16 cellular contexts compared by ENCODE assay signal in the genomic region with DNA sequence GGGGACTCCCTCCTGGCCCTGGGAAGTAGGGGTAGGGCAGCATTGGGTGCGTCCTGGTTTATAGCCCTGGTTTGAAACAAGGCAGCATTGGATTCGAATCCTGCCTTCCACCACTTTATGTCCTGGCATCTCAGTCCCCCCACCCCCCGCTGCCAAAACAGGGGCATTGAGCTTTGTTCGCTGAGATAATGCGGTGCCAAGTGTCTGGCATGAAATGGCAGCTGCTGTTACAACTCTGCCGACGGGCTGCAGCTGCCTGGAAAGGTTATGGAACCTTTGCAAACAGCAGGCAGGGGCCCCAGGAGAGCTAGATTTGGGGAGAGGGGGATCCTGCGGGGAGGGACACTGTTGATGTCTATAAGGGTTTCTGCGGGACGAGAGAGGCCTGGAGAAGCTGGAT. TPM values are rescaled to one million over a fixed set of nuclear protein-coding genes. Genes with fewer than 3 reads are reported as not detected.
A peak's percentile ranks its signal among the peaks of the same experiment; 100 is the strongest.
DNase-seq lines count a peak whose midpoint lies in the region; ATAC-seq and TF ChIP-seq lines count a peak whose summit lies in the region.
"Had no signal": no experiment of that assay in that cellular context is flagged by ENCODE, and none has a peak within 500 bp of the region (broad histone marks: within the 10 kb centered on the region; RNA-seq: fewer than 3 reads in every experiment).

No MANE protein-coding gene starts in this region.

- peaks cover 1% of the 10 kb centered on the region for H3K36me3 Mint-ChIP-seq in IgD-negative memory B cell
- no peaks in the 10 kb centered on the region for H3K36me3 Mint-ChIP-seq in brain
- H3K36me3 Mint-ChIP-seq in T-helper 2 cell treated with Interferon-gamma antibody and Interleukin-4, amounts not matched to agents 5 μg/mL and 100 μg/mL, for 36 hours (ENCODE audit: low read depth): no peaks in the 10 kb centered on the region

- H3K9me3 Mint-ChIP-seq in IgD-negative memory B cell: no peaks in the 10 kb centered on the region
- no peaks in the 10 kb centered on the region for H3K9me3 Mint-ChIP-seq in brain
- no peaks in the 10 kb centered on the region for H3K9me3 Mint-ChIP-seq in T-helper 2 cell treated with Interferon-gamma antibody and Interleukin-4, amounts not matched to agents 5 μg/mL and 100 μg/mL, for 36 hours
- H3K9me3 Mint-ChIP-seq: activated T-helper 2 cell treated with anti-CD3 and anti-CD28 coated beads, Interferon-gamma antibody, Interleukin-2, Interleukin-4, amounts not matched to agents 10 μg/mL and 5 μg/mL and 100 μg/mL, durations not matched to agents 14 hours and 24 hours and 36 hours had no signal

- H3K4me3 Mint-ChIP-seq in IgD-negative memory B cell: peak overlapping the region in 3 of 4 donors; percentile 26 to 82 (median 41)
- peak overlapping the region in 4 of 5 experiments; percentile 38 to 91 (median 66) for H3K4me3 Mint-ChIP-seq in brain
- H3K4me3 Mint-ChIP-seq in T-helper 2 cell treated with Interferon-gamma antibody and Interleukin-4, amounts not matched to agents 5 μg/mL and 100 μg/mL, for 36 hours: no peak overlapping the region

- no peak overlapping the region for H3K14ac ChIP-seq in mesenchymal stem cell (ENCODE audit: low read length in 2 of 2)

- no peak overlapping the region for H2AK5ac ChIP-seq in mesenchymal stem cell (ENCODE audit: low read length, severe bottlenecking)

- DNase-seq in mesenchymal stem cell (no peak), NCI-H2029 treated with DMSO at 0.1 percent for 48 hours (lab: John Stamatoyannopoulos, UW) (no peak)
- no peak for DNase-seq in T-helper 2 cell treated with Interferon-gamma antibody and Interleukin-4, amounts not matched to agents 5 μg/mL and 100 μg/mL, for 36 hours (ENCODE audit: low spot score)
- DNase-seq: activated CD4-positive, alpha-beta T cell treated with anti-CD3 and anti-CD28 coated beads, Interleukin-2, amount 50 U/mL, for 4 hours; effector CD8-positive, alpha-beta T cell; foreskin keratinocyte; NCI-H2029; NCI-H82; Right ventricle myocardium superior; stimulated activated CD4-positive, alpha-beta T cell treated with anti-CD3 and anti-CD28 coated beads, Interleukin-4, amount 100 ng/mL, for 1 hour had no signal

- H3K4me3 ChIP-seq in mesenchymal stem cell (ENCODE audit: insufficient read depth in 1 of 2, low read depth in 1 of 2, low read length in 2 of 2): no peak overlapping the region
- peak overlapping the region in 4 of 5 donors; percentile 28 to 93 (median 76) for H3K4me3 ChIP-seq in subcutaneous abdominal adipose tissue (ENCODE audit: low read depth in 1 of 5, low read length in 5 of 5)

- no peak overlapping the region for H2AFZ ChIP-seq in mesenchymal stem cell (ENCODE audit: low read depth, low read length)

- peak overlapping the region; percentile 11 for H4K91ac ChIP-seq in mesenchymal stem cell (ENCODE audit: low read length)

- 94% methylated on average over 9 of the region's 10 CpGs for WGBS in mesenchymal stem cell

- peak overlapping the region in 1 of 2 experiments; percentile 44 for H3K18ac ChIP-seq in mesenchymal stem cell (ENCODE audit: low read depth in 1 of 2, low read length in 2 of 2)

- no peaks in the 10 kb centered on the region for H3K9me3 ChIP-seq in mesenchymal stem cell (ENCODE audit: control insufficient read depth, low read length)
- no peaks in the 10 kb centered on the region for H3K9me3 ChIP-seq in subcutaneous abdominal adipose tissue (ENCODE audit: control insufficient read depth in 5 of 5, low read length in 5 of 5)
- H3K9me3 ChIP-seq: ascending aorta had no signal

- no peak overlapping the region for H3K23ac ChIP-seq in mesenchymal stem cell (ENCODE audit: low read length in 2 of 2)

- H3K27me3 Mint-ChIP-seq in IgD-negative memory B cell (no peaks in the 10 kb centered on the region), brain (peaks cover 8% of the 10 kb centered on the region)
- peaks cover 2% of the 10 kb centered on the region for H3K27me3 Mint-ChIP-seq in T-helper 2 cell treated with Interferon-gamma antibody and Interleukin-4, amounts not matched to agents 5 μg/mL and 100 μg/mL, for 36 hours (ENCODE audit: low read depth)

- H3K9ac ChIP-seq in mesenchymal stem cell (ENCODE audit: low read length) (no peak overlapping the region), subcutaneous abdominal adipose tissue (ENCODE audit: low read length in 5 of 5) (peak overlapping the region in 4 of 5 donors; percentile 10 to 80 (median 60))

- TF ChIP-seq CTCF in brain (conservative IDR thresholded peaks at IDR 0.05): no peak

- H3K27ac ChIP-seq in mesenchymal stem cell (ENCODE audit: low read length, poor library complexity, severe bottlenecking) (no peak overlapping the region), subcutaneous abdominal adipose tissue (ENCODE audit: low read depth, low read length) (peak overlapping the region; percentile 90)
- H3K27ac ChIP-seq: ascending aorta, foreskin keratinocyte had no signal

- peak overlapping the region in 1 of 3 donors; percentile 21 for H3K27ac Mint-ChIP-seq in IgD-negative memory B cell
- H3K27ac Mint-ChIP-seq in brain: peak overlapping the region in 2 of 5 experiments; percentile 24 to 31
- H3K27ac Mint-ChIP-seq in T-helper 2 cell treated with Interferon-gamma antibody and Interleukin-4, amounts not matched to agents 5 μg/mL and 100 μg/mL, for 36 hours: no peak overlapping the region
- H3K27ac Mint-ChIP-seq: activated T-helper 2 cell treated with anti-CD3 and anti-CD28 coated beads, Interferon-gamma antibody, Interleukin-2, Interleukin-4, amounts not matched to agents 10 μg/mL and 5 μg/mL and 100 μg/mL, durations not matched to agents 14 hours and 24 hours and 36 hours had no signal

- H3K27me3 ChIP-seq in mesenchymal stem cell (ENCODE audit: control insufficient read depth in 1 of 2, insufficient read depth in 1 of 2, low read length in 2 of 2) (no peaks in the 10 kb centered on the region), subcutaneous abdominal adipose tissue (ENCODE audit: control insufficient read depth in 5 of 5, insufficient read depth in 4 of 5, low read length in 5 of 5) (no peaks in the 10 kb centered on the region)
- H3K27me3 ChIP-seq: ascending aorta, foreskin keratinocyte had no signal

- H3K36me3 ChIP-seq in mesenchymal stem cell (ENCODE audit: control insufficient read depth in 1 of 2, insufficient read depth in 2 of 2, low read depth in 1 of 2, low read length in 2 of 2): peaks cover 18 to 30% of the 10 kb centered on the region in 2 experiments
- peaks cover 0 to 6% (median 0%) of the 10 kb centered on the region in 5 donors for H3K36me3 ChIP-seq in subcutaneous abdominal adipose tissue (ENCODE audit: control insufficient read depth in 5 of 5, insufficient read depth in 5 of 5, low read length in 5 of 5)
- H3K36me3 ChIP-seq: ascending aorta had no signal

- H2BK120ac ChIP-seq in mesenchymal stem cell (ENCODE audit: low read depth, low read length): no peak overlapping the region

- H3K4me2 ChIP-seq in mesenchymal stem cell (ENCODE audit: low read length, poor library complexity, severe bottlenecking): no peak overlapping the region

- peak overlapping the region; percentile 17 for H4K8ac ChIP-seq in mesenchymal stem cell (ENCODE audit: low read length)

- H2BK15ac ChIP-seq in mesenchymal stem cell (ENCODE audit: low read depth, poor library complexity, severe bottlenecking): no peak overlapping the region

- no peak overlapping the region for H2BK12ac ChIP-seq in mesenchymal stem cell (ENCODE audit: low read length in 2 of 2)

- H3K79me1 ChIP-seq in mesenchymal stem cell (replicated peaks; ENCODE audit: low read length, poor library complexity, severe bottlenecking): peaks cover 35% of the 10 kb centered on the region

- H3K4me1 ChIP-seq in mesenchymal stem cell (ENCODE audit: control insufficient read depth, insufficient read depth, low read depth, low read length) (peaks cover 34% of the 10 kb centered on the region), subcutaneous abdominal adipose tissue (ENCODE audit: control insufficient read depth in 5 of 5, insufficient read depth in 5 of 5, low read length in 5 of 5) (peaks cover 15 to 88% (median 77%) of the 10 kb centered on the region in 5 donors)
- H3K4me1 ChIP-seq: foreskin keratinocyte had no signal

- ATAC-seq in HG03135 (IDR thresholded peaks at IDR 0.05; ENCODE audit: unreplicated experiment): no peak
- ATAC-seq: foreskin keratinocyte had no signal

- H3K4me1 Mint-ChIP-seq in IgD-negative memory B cell (peaks cover 5 to 10% (median 8%) of the 10 kb centered on the region in 3 donors), brain (peaks cover 57% of the 10 kb centered on the region)
- peaks cover 14% of the 10 kb centered on the region for H3K4me1 Mint-ChIP-seq in T-helper 2 cell treated with Interferon-gamma antibody and Interleukin-4, amounts not matched to agents 5 μg/mL and 100 μg/mL, for 36 hours (ENCODE audit: low read depth)

- H3K4ac ChIP-seq in mesenchymal stem cell (ENCODE audit: low read depth in 1 of 2, low read length in 2 of 2): no peak overlapping the region

- H2BK5ac ChIP-seq in mesenchymal stem cell (ENCODE audit: low read depth, low read length, poor library complexity, severe bottlenecking): no peak overlapping the region

RNA-seq across cellular contexts. Expression of gene TST, which starts 1.9 kb away (rescaled TPM):
- polyA plus RNA-seq in IgD-negative memory B cell (3.8 TPM), brain (ENCODE audit: insufficient read depth, low read depth, low replicate concordance) (36.3 TPM)
- 38.9 TPM for polyA plus RNA-seq in mesenchymal stem cell (2013, experiment 1 of 2)
- 40.6 TPM for polyA plus RNA-seq in mesenchymal stem cell (2013, experiment 2 of 2)

RNA-seq across cellular contexts. Expression of gene MPST, which starts 2.2 kb away (rescaled TPM):
- 16.2 TPM for polyA plus RNA-seq in IgD-negative memory B cell
- polyA plus RNA-seq in brain (ENCODE audit: insufficient read depth, low read depth, low replicate concordance): 65.7 TPM
- polyA plus RNA-seq in mesenchymal stem cell (2013, experiment 1 of 2): 81.0 TPM
- polyA plus RNA-seq in mesenchymal stem cell (2013, experiment 2 of 2): 80.4 TPM

RNA-seq across cellular contexts. Expression of gene KCTD17, which starts 34.2 kb away (rescaled TPM):
- polyA plus RNA-seq in IgD-negative memory B cell (13.3 TPM), brain (ENCODE audit: insufficient read depth, low read depth, low replicate concordance) (108 TPM)
- 17.9 TPM for polyA plus RNA-seq in mesenchymal stem cell (2013, experiment 1 of 2)
- polyA plus RNA-seq in mesenchymal stem cell (2013, experiment 2 of 2): 20.1 TPM

Comparison
In these comparisons a context has a peak if more than half of its experiments do, and no peak if none do; other contexts are left out.
1. H3K4me3 ChIP-seq: peak in subcutaneous abdominal adipose tissue (4 of 5); none in mesenchymal stem cell (0 of 2).